In genomic region chr14:77838756-77839565, GRCh38 we compare ENCODE assay signal across 20 cellular contexts. TPM values are rescaled to one million over a fixed set of nuclear protein-coding genes. Genes with fewer than 3 reads are reported as not detected.
A peak's percentile ranks its signal among the peaks of the same experiment; 100 is the strongest.
DNase-seq lines count a peak whose midpoint lies in the region; ATAC-seq and TF ChIP-seq lines count a peak whose summit lies in the region.
"Had no signal": no experiment of that assay in that cellular context is flagged by ENCODE, and none has a peak within 500 bp of the region (broad histone marks: within the 10 kb centered on the region; RNA-seq: fewer than 3 reads in every experiment).

No MANE protein-coding gene starts in this region.

- H3K9me3 Mint-ChIP-seq in activated CD4-positive, alpha-beta T cell treated with anti-CD3 and anti-CD28 coated beads for 36 hours (ENCODE audit: low read depth): no peaks in the 10 kb centered on the region
- no peaks in the 10 kb centered on the region for H3K9me3 Mint-ChIP-seq in activated CD4-positive, alpha-beta T cell treated with anti-CD3 and anti-CD28 coated beads, Interleukin-2, amount 10 ng/mL, durations not matched to agents 24 days and 14 days
- H3K9me3 Mint-ChIP-seq: stimulated activated naive B cell treated with anti-CD40 and anti-IgM and Interleukin-4, amounts not matched to agents 10 μg/mL and 1 μg/mL and 100 μg/mL, for 72 hours had no signal

- intact Hi-C loops in activated CD4-positive, alpha-beta T cell treated with anti-CD3 and anti-CD28 coated beads for 36 hours (cut with DNase I, micrococcal nuclease): no loop called here
- intact Hi-C loops in activated CD4-positive, alpha-beta T cell treated with anti-CD3 and anti-CD28 coated beads, Interleukin-2, amount 10 ng/mL, durations not matched to agents 24 days and 14 days (cut with micrococcal nuclease): no loop called here
- intact Hi-C loops in sigmoid colon (cut with DNase I): no loop called here
- intact Hi-C loops in vagina (cut with DNase I): no loop called here

- peak overlapping the region; percentile 49 for H3K27ac Mint-ChIP-seq in activated CD4-positive, alpha-beta T cell treated with anti-CD3 and anti-CD28 coated beads for 36 hours
- no peak overlapping the region for H3K27ac Mint-ChIP-seq in activated CD4-positive, alpha-beta T cell treated with anti-CD3 and anti-CD28 coated beads, Interleukin-2, amount 10 ng/mL, durations not matched to agents 24 days and 14 days
- H3K27ac Mint-ChIP-seq: activated CD8-positive, alpha-beta memory T cell treated with anti-CD3 and anti-CD28 coated beads, Interleukin-2, amount 10 ng/mL, durations not matched to agents 7 days and 5 days; stimulated activated naive B cell treated with anti-CD40 and anti-IgM and Interleukin-4, amounts not matched to agents 10 μg/mL and 1 μg/mL and 100 μg/mL, for 72 hours had no signal

- H3K27ac ChIP-seq in sigmoid colon: no peak overlapping the region
- H3K27ac ChIP-seq in vagina: no peak overlapping the region
- H3K27ac ChIP-seq: prostate gland, RWPE1, VCaP had no signal

- WGBS in sigmoid colon, 2 donors: 77 to 91% methylated on average over 9 of the region's 9 CpGs

- H3K4me1 ChIP-seq in sigmoid colon (no peaks in the 10 kb centered on the region), vagina (no peaks in the 10 kb centered on the region)
- H3K4me1 ChIP-seq: prostate gland had no signal

- ATAC-seq in activated CD4-positive, alpha-beta T cell treated with anti-CD3 and anti-CD28 coated beads for 36 hours: no peak
- ATAC-seq in HG02678 (IDR thresholded peaks at IDR 0.05; ENCODE audit: unreplicated experiment): no peak
- ATAC-seq: activated CD8-positive, alpha-beta memory T cell treated with anti-CD3 and anti-CD28 coated beads, Interleukin-2, amount 10 ng/mL, durations not matched to agents 7 days and 5 days; left colon; stimulated activated naive B cell treated with anti-CD40 and anti-IgM and Interleukin-4, amounts not matched to agents 10 μg/mL and 1 μg/mL and 100 μg/mL, for 72 hours had no signal

- H3K36me3 Mint-ChIP-seq in activated CD4-positive, alpha-beta T cell treated with anti-CD3 and anti-CD28 coated beads for 36 hours (ENCODE audit: low read depth): no peaks in the 10 kb centered on the region
- no peaks in the 10 kb centered on the region for H3K36me3 Mint-ChIP-seq in activated CD4-positive, alpha-beta T cell treated with anti-CD3 and anti-CD28 coated beads, Interleukin-2, amount 10 ng/mL, durations not matched to agents 24 days and 14 days (ENCODE audit: low read depth)
- H3K36me3 Mint-ChIP-seq: activated CD8-positive, alpha-beta memory T cell treated with anti-CD3 and anti-CD28 coated beads, Interleukin-2, amount 10 ng/mL, durations not matched to agents 7 days and 5 days had no signal

- TF ChIP-seq CTCF in sigmoid colon (IDR thresholded peaks at IDR 0.05) (no peak), vagina (IDR thresholded peaks at IDR 0.05) (no peak)

- TF ChIP-seq EP300 in sigmoid colon (IDR thresholded peaks at IDR 0.05): no peak

- H3K4me1 Mint-ChIP-seq in activated CD4-positive, alpha-beta T cell treated with anti-CD3 and anti-CD28 coated beads for 36 hours: peaks cover 9% of the 10 kb centered on the region
- peaks cover 9% of the 10 kb centered on the region for H3K4me1 Mint-ChIP-seq in activated CD4-positive, alpha-beta T cell treated with anti-CD3 and anti-CD28 coated beads, Interleukin-2, amount 10 ng/mL, durations not matched to agents 24 days and 14 days
- H3K4me1 Mint-ChIP-seq: activated CD8-positive, alpha-beta memory T cell treated with anti-CD3 and anti-CD28 coated beads, Interleukin-2, amount 10 ng/mL, durations not matched to agents 7 days and 5 days; stimulated activated naive B cell treated with anti-CD40 and anti-IgM and Interleukin-4, amounts not matched to agents 10 μg/mL and 1 μg/mL and 100 μg/mL, for 72 hours had no signal

- CTCF ChIA-PET in activated CD4-positive, alpha-beta T cell treated with anti-CD3 and anti-CD28 coated beads for 36 hours (lab: Charles Lee): interaction anchor here (0.7 to 1.3 kb wide), 2 partner anchors 11 to 36 kb away, joined by 3 read pairs; no protein-coding TSS in a partner anchor

- H3K27me3 ChIP-seq in sigmoid colon (no peaks in the 10 kb centered on the region), vagina (no peaks in the 10 kb centered on the region)

- POLR2A ChIA-PET in activated CD4-positive, alpha-beta T cell treated with anti-CD3 and anti-CD28 coated beads for 36 hours (lab: Charles Lee): no interaction called here

- no peak overlapping the region for H3K4me3 ChIP-seq in sigmoid colon
- H3K4me3 ChIP-seq in vagina: no peak overlapping the region
- H3K4me3 ChIP-seq: prostate gland had no signal

- no peaks in the 10 kb centered on the region for H3K27me3 Mint-ChIP-seq in activated CD4-positive, alpha-beta T cell treated with anti-CD3 and anti-CD28 coated beads for 36 hours
- H3K27me3 Mint-ChIP-seq in activated CD4-positive, alpha-beta T cell treated with anti-CD3 and anti-CD28 coated beads, Interleukin-2, amount 10 ng/mL, durations not matched to agents 24 days and 14 days: no peaks in the 10 kb centered on the region
- H3K27me3 Mint-ChIP-seq: activated CD8-positive, alpha-beta memory T cell treated with anti-CD3 and anti-CD28 coated beads, Interleukin-2, amount 10 ng/mL, durations not matched to agents 7 days and 5 days; stimulated activated naive B cell treated with anti-CD40 and anti-IgM and Interleukin-4, amounts not matched to agents 10 μg/mL and 1 μg/mL and 100 μg/mL, for 72 hours had no signal

- H3K36me3 ChIP-seq in sigmoid colon (peaks cover 0 to 5% (median 0%) of the 10 kb centered on the region in 4 donors), vagina (no peaks in the 10 kb centered on the region)
- H3K36me3 ChIP-seq: prostate gland had no signal

- TF ChIP-seq POLR2A in sigmoid colon (IDR thresholded peaks at IDR 0.05): no peak
- no peak for TF ChIP-seq POLR2A in vagina (IDR thresholded peaks at IDR 0.05)

- H3K9me3 ChIP-seq in sigmoid colon: no peaks in the 10 kb centered on the region
- H3K9me3 ChIP-seq in vagina: no peaks in the 10 kb centered on the region
- H3K9me3 ChIP-seq: prostate gland had no signal

- H3K4me3 Mint-ChIP-seq in activated CD4-positive, alpha-beta T cell treated with anti-CD3 and anti-CD28 coated beads for 36 hours: no peak overlapping the region
- no peak overlapping the region for H3K4me3 Mint-ChIP-seq in activated CD4-positive, alpha-beta T cell treated with anti-CD3 and anti-CD28 coated beads, Interleukin-2, amount 10 ng/mL, durations not matched to agents 24 days and 14 days
- H3K4me3 Mint-ChIP-seq: activated CD8-positive, alpha-beta memory T cell treated with anti-CD3 and anti-CD28 coated beads, Interleukin-2, amount 10 ng/mL, durations not matched to agents 7 days and 5 days; stimulated activated naive B cell treated with anti-CD40 and anti-IgM and Interleukin-4, amounts not matched to agents 10 μg/mL and 1 μg/mL and 100 μg/mL, for 72 hours had no signal

- no peak for DNase-seq in activated CD4-positive, alpha-beta T cell treated with anti-CD3 and anti-CD28 coated beads for 36 hours
- DNase-seq in activated CD4-positive, alpha-beta T cell treated with anti-CD3 and anti-CD28 coated beads, Interleukin-2, amount 10 ng/mL, durations not matched to agents 24 days and 14 days: no peak
- DNase-seq in anterior cingulate cortex (lab: John Stamatoyannopoulos, UW): peak in 44 of 58 donors; percentile 5 to 88 (median 46)
- DNase-seq in inferior parietal cortex (ENCODE audit: extremely low spot score): peak; percentile 75
- DNase-seq in retina: peak; percentile 20
- DNase-seq in sigmoid colon: no peak
- DNase-seq in vagina (ENCODE audit: extremely low spot score in 2 of 2): no peak
- DNase-seq: activated CD8-positive, alpha-beta memory T cell treated with anti-CD3 and anti-CD28 coated beads, Interleukin-2, amount 10 ng/mL, durations not matched to agents 7 days and 5 days; activated gamma-delta T cell treated with Interleukin-2 at 50 U/mL for 16 hours; Kasumi-1; left colon; NCI-H1105 treated with DMSO at 0.1 percent for 48 hours; NCI-H2171 treated with DMSO at 0.1 percent for 48 hours; stimulated activated CD4-positive, alpha-beta T cell treated with anti-CD3 and anti-CD28 coated beads, Interleukin-12 subunit alpha, Interleukin-12 subunit beta, amount 100 ng/mL, for 4 hours; stimulated activated naive B cell treated with anti-CD40 and anti-IgM and Interleukin-4, amounts not matched to agents 10 μg/mL and 1 μg/mL and 100 μg/mL, for 72 hours; SW 1271 had no signal

RNA-seq across cellular contexts. Expression of gene ADCK1, which starts 39.1 kb away (rescaled TPM):
- 1 to 10 TPM; 4.6 to 4.9 TPM for total RNA-seq in activated CD4-positive, alpha-beta T cell treated with anti-CD3 and anti-CD28 coated beads for 36 hours
- 4.9 and 5.3 TPM in 2 replicates for total RNA-seq in activated CD4-positive, alpha-beta T cell treated with anti-CD3 and anti-CD28 coated beads, Interleukin-2, amount 10 ng/mL, durations not matched to agents 24 days and 14 days
- 10 to 100 TPM in 1 of 4 donors, 1 to 10 TPM in 3; 4.6 to 19.4 (median 5.8) TPM for total RNA-seq in sigmoid colon
- 1 to 10 TPM; 3.5 to 9.9 (median 3.6) TPM for polyA plus RNA-seq in sigmoid colon
- 10.8 TPM for total RNA-seq in vagina

Comparison
In these comparisons a context has a peak if more than half of its experiments do, and no peak if none do; other contexts are left out.
1. DNase-seq: peak in anterior cingulate cortex (44 of 58), inferior parietal cortex (single experiment) and retina (single experiment); none in activated CD4-positive, alpha-beta T cell treated with anti-CD3 and anti-CD28 coated beads for 36 hours (single experiment), activated CD4-positive, alpha-beta T cell treated with anti-CD3 and anti-CD28 coated beads, Interleukin-2, amount 10 ng/mL, durations not matched to agents 24 days and 14 days (single experiment), sigmoid colon (single experiment) and vagina (0 of 2).